19 cellular contexts compared by ENCODE assay signal in genomic region chr18:76371301-76371700, GRCh38.
"Had no signal": no experiment of that assay in that cellular context is flagged by ENCODE, and none has a peak within 500 bp of the region (broad histone marks: within the 10 kb centered on the region; RNA-seq: fewer than 3 reads in every experiment).

No MANE protein-coding gene starts in this region.

- H3K4me3 ChIP-seq: colonic mucosa, heart left ventricle, pancreas, prostate gland had no signal

- H3K27me3 Mint-ChIP-seq: type B pancreatic cell had no signal

- H3K27me3 ChIP-seq: colonic mucosa, heart left ventricle, pancreas had no signal

- H3K27ac Mint-ChIP-seq: naive thymus-derived CD4-positive, alpha-beta T cell; type B pancreatic cell had no signal

- H3K9me3 Mint-ChIP-seq: neural crest cell, type B pancreatic cell had no signal

- DNase-seq: cerebellar nuclear complex; colonic mucosa; dermis blood vessel endothelial cell; erythroblast; foreskin melanocyte; heart left ventricle; hippocampal formation; left colon; left ventricle myocardium superior; mesendoderm; naive thymus-derived CD4-positive, alpha-beta T cell; occipital lobe; small intestine; stimulated activated CD4-positive, alpha-beta T cell treated with anti-CD3 and anti-CD28 coated beads, Interleukin-12 subunit alpha, Interleukin-12 subunit beta, amount 100 ng/mL, for 4 hours; stimulated activated naive CD4-positive, alpha-beta T cell had no signal

- H3K9me3 ChIP-seq: colonic mucosa, heart left ventricle, pancreas, prostate gland had no signal

- H3K27ac ChIP-seq: colonic mucosa, heart left ventricle, pancreas, prostate gland had no signal

- H3K36me3 ChIP-seq: colonic mucosa had no signal

- H3K4me1 ChIP-seq: colonic mucosa, pancreas, prostate gland had no signal

- H3K4me3 Mint-ChIP-seq: naive thymus-derived CD4-positive, alpha-beta T cell; neural crest cell; type B pancreatic cell had no signal
